Comparison of ENCODE assay signal across 21 cellular contexts in the genomic region with DNA sequence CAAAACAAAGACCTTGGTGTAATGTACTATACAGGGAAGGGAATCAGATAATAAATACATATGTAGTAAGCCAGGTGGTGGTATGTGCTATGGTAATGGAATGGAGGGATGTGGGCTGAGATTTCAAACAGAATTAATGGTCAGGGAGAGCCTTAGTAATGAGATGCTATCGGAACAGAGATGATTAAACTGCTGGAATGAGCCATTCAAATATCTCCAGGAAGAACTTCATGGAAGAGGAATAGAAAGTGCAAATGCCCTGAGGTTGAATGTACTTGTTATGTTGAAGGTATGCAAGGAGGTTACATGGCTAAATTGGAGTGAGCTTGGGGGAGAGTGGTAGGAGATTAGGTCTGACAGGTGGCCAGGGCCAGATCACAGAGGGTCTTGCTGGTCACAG. TPM values are rescaled to one million over a fixed set of nuclear protein-coding genes. Genes with fewer than 3 reads are reported as not detected.
"Had no signal": no experiment of that assay in that cellular context is flagged by ENCODE, and none has a peak within 500 bp of the region (broad histone marks: within the 10 kb centered on the region; RNA-seq: fewer than 3 reads in every experiment).

No MANE protein-coding gene starts in this region.

- H3K36me3 ChIP-seq: SJSA1 had no signal

- H3K9me3 ChIP-seq: SJSA1 had no signal

- H3K27ac ChIP-seq: SJSA1, SK-N-MC had no signal

- H3K4me3 ChIP-seq: SJSA1, SK-N-MC had no signal

- H3K4me1 ChIP-seq: SJSA1 had no signal

- H3K27me3 ChIP-seq: SJSA1 had no signal

- DNase-seq: Karpas-422, KG1, MM.1S, NCI-H1092 treated with DMSO at 0.1 percent for 48 hours, NCI-H1436, NCI-H187, NCI-H2029, NCI-H2081 treated with DMSO at 0.1 percent for 48 hours, NCI-H2171, NCI-H446, NCI-H510A, NCI-H524 treated with DMSO at 0.1 percent for 48 hours, NCI-H69, NCI-H774, Right ventricle myocardium superior, RPMI8226, SIG-M5 had no signal

RNA-seq across cellular contexts. Expression of a gene that starts 5.1 kb away (rescaled TPM):
- total RNA-seq: HT-29; Right ventricle myocardium superior; SJSA1; T-helper 1 cell treated with Interleukin-12 subunit alpha and Interleukin-12 subunit beta and Interleukin-4 antibody, amounts not matched to agents 30 ng/mL and 1 ng/mL, for 36 hours had no signal

RNA-seq across cellular contexts. Expression of a gene that starts 46.1 kb away (rescaled TPM):
- total RNA-seq: HT-29; Right ventricle myocardium superior; SJSA1; T-helper 1 cell treated with Interleukin-12 subunit alpha and Interleukin-12 subunit beta and Interleukin-4 antibody, amounts not matched to agents 30 ng/mL and 1 ng/mL, for 36 hours had no signal
